27 cellular contexts compared by ENCODE assay signal in genomic region chr3:170047133-170047404, GRCh38. TPM values are rescaled to one million over a fixed set of nuclear protein-coding genes. Genes with fewer than 3 reads are reported as not detected.
DNase-seq lines count a peak whose midpoint lies in the region; ATAC-seq and TF ChIP-seq lines count a peak whose summit lies in the region.
"Had no signal": no experiment of that assay in that cellular context is flagged by ENCODE, and none has a peak within 500 bp of the region (broad histone marks: within the 10 kb centered on the region; RNA-seq: fewer than 3 reads in every experiment).

No MANE protein-coding gene starts in this region.

- peak overlapping the region; percentile 36 for H3K27ac Mint-ChIP-seq in T-helper 2 cell treated with Interferon-gamma antibody and Interleukin-4, amounts not matched to agents 5 μg/mL and 100 μg/mL, for 36 hours
- H3K27ac Mint-ChIP-seq in naive B cell: peak overlapping the region; percentile 39 to 97 (median 92)
- H3K27ac Mint-ChIP-seq in type B pancreatic cell: peak overlapping the region; percentile 75
- H3K27ac Mint-ChIP-seq: activated naive CD4-positive, alpha-beta T cell treated with anti-CD3 and anti-CD28 coated beads, Interleukin-2, amount 50 U/mL, for 72 hours; stimulated activated naive CD8-positive, alpha-beta T cell treated with anti-CD3 and anti-CD28 coated beads, Interleukin-15, Interleukin-2, amounts not matched to agents 100 ng/mL and 50 ng/mL, for 24 hours had no signal

- ATAC-seq in body of pancreas (no peak), naive B cell (ENCODE audit: low read depth in 2 of 2) (no peak)
- ATAC-seq: activated naive CD4-positive, alpha-beta T cell treated with anti-CD3 and anti-CD28 coated beads, Interleukin-2, amount 50 U/mL, for 72 hours; right cardiac atrium had no signal

- H3K9me3 ChIP-seq in body of pancreas: no peaks in the 10 kb centered on the region
- H3K9me3 ChIP-seq: ascending aorta, tibial artery had no signal

- H3K36me3 ChIP-seq in body of pancreas (replicated peaks in 1 of 2; ENCODE audit: insufficient read depth in 1 of 2, low read depth in 2 of 2): no peaks in the 10 kb centered on the region
- H3K36me3 ChIP-seq: ascending aorta, tibial artery had no signal

- no peak for TF ChIP-seq CTCF in body of pancreas (IDR thresholded peaks at IDR 0.05)
- TF ChIP-seq CTCF in type B pancreatic cell (conservative IDR thresholded peaks at IDR 0.05): no peak

- H3K4me1 ChIP-seq in body of pancreas: peaks cover 62% of the 10 kb centered on the region
- H3K4me1 ChIP-seq: ascending aorta, tibial artery had no signal

- H3K27ac ChIP-seq in body of pancreas: peak overlapping the region; percentile 80 to 87 (median 84)
- H3K27ac ChIP-seq: ascending aorta, tibial artery had no signal

- no peak for DNase-seq in T-helper 2 cell treated with Interferon-gamma antibody and Interleukin-4, amounts not matched to agents 5 μg/mL and 100 μg/mL, for 36 hours (ENCODE audit: low spot score)
- DNase-seq in T-helper 2 cell: no peak
- no peak for DNase-seq in body of pancreas
- no peak for DNase-seq in naive B cell
- DNase-seq in type B pancreatic cell (ENCODE audit: extremely low spot score, unreplicated experiment): no peak
- no peak for DNase-seq in HUDEP-2 (lab: John Stamatoyannopoulos, UW; ENCODE audit: unreplicated experiment in 76 of 76)
- DNase-seq in activated T-cell treated with anti-CD3 and anti-CD28 coated beads for 4 hours: no peak
- DNase-seq in head of caudate nucleus: no peak
- DNase-seq: activated CD4-positive, alpha-beta T cell treated with anti-CD3 and anti-CD28 coated beads, Interleukin-2, amount 50 U/mL, for 4 hours; activated CD4-positive, CD25-positive, alpha-beta regulatory T cell; central memory CD4-positive, alpha-beta T cell; GDM1; glutamatergic neuron; MV-4-11; NCI-H1694 treated with DMSO at 0.1 percent for 48 hours; NCI-H2171 treated with DMSO at 0.1 percent for 48 hours; NCI-H526; occipital lobe; right cardiac atrium; stimulated activated CD4-positive, alpha-beta T cell treated with anti-CD3 and anti-CD28 coated beads, Interleukin-12 subunit alpha, Interleukin-12 subunit beta, amount 100 ng/mL, for 4 hours; stimulated activated CD4-positive, alpha-beta T cell treated with anti-CD3 and anti-CD28 coated beads, Interleukin-4, amount 100 ng/mL, for 24 hours; T-helper 9 cell; tibial artery had no signal

- no peaks in the 10 kb centered on the region for H3K9me3 Mint-ChIP-seq in T-helper 2 cell treated with Interferon-gamma antibody and Interleukin-4, amounts not matched to agents 5 μg/mL and 100 μg/mL, for 36 hours
- H3K9me3 Mint-ChIP-seq in naive B cell (no peaks in the 10 kb centered on the region), type B pancreatic cell (no peaks in the 10 kb centered on the region)
- H3K9me3 Mint-ChIP-seq: activated naive CD4-positive, alpha-beta T cell treated with anti-CD3 and anti-CD28 coated beads, Interleukin-2, amount 50 U/mL, for 72 hours; stimulated activated naive CD8-positive, alpha-beta T cell treated with anti-CD3 and anti-CD28 coated beads, Interleukin-15, Interleukin-2, amounts not matched to agents 100 ng/mL and 50 ng/mL, for 24 hours had no signal

- TF ChIP-seq POLR2A in body of pancreas (IDR thresholded peaks at IDR 0.05): no peak

- H3K4me3 Mint-ChIP-seq in T-helper 2 cell treated with Interferon-gamma antibody and Interleukin-4, amounts not matched to agents 5 μg/mL and 100 μg/mL, for 36 hours: no peak overlapping the region
- H3K4me3 Mint-ChIP-seq in naive B cell (peak overlapping the region in 3 of 8 donors; percentile 41 to 56 (median 43)), type B pancreatic cell (no peak overlapping the region)
- H3K4me3 Mint-ChIP-seq: stimulated activated naive CD8-positive, alpha-beta T cell treated with anti-CD3 and anti-CD28 coated beads, Interleukin-15, Interleukin-2, amounts not matched to agents 100 ng/mL and 50 ng/mL, for 24 hours had no signal

- peaks cover 16% of the 10 kb centered on the region for H3K4me1 Mint-ChIP-seq in T-helper 2 cell treated with Interferon-gamma antibody and Interleukin-4, amounts not matched to agents 5 μg/mL and 100 μg/mL, for 36 hours (ENCODE audit: low read depth)
- peaks cover 38 to 55% (median 54%) of the 10 kb centered on the region in 3 donors for H3K4me1 Mint-ChIP-seq in naive B cell
- H3K4me1 Mint-ChIP-seq in type B pancreatic cell (ENCODE audit: unreplicated experiment): peaks cover 31% of the 10 kb centered on the region

- H3K4me3 ChIP-seq in body of pancreas: no peak overlapping the region
- H3K4me3 ChIP-seq: ascending aorta, K562, tibial artery had no signal

- intact Hi-C loops in body of pancreas (cut with DNase I) (no loop called here), head of caudate nucleus (cut with DNase I) (no loop called here)

- WGBS in body of pancreas, 2 donors: 50 to 74% methylated on average over 3 of the region's 3 CpGs

- no peaks in the 10 kb centered on the region for H3K27me3 Mint-ChIP-seq in T-helper 2 cell treated with Interferon-gamma antibody and Interleukin-4, amounts not matched to agents 5 μg/mL and 100 μg/mL, for 36 hours (ENCODE audit: low read depth)
- H3K27me3 Mint-ChIP-seq in naive B cell (no peaks in the 10 kb centered on the region), type B pancreatic cell (peaks cover 3% of the 10 kb centered on the region)
- H3K27me3 Mint-ChIP-seq: stimulated activated naive CD8-positive, alpha-beta T cell treated with anti-CD3 and anti-CD28 coated beads, Interleukin-15, Interleukin-2, amounts not matched to agents 100 ng/mL and 50 ng/mL, for 24 hours had no signal

- peaks cover 5% of the 10 kb centered on the region for H3K36me3 Mint-ChIP-seq in T-helper 2 cell treated with Interferon-gamma antibody and Interleukin-4, amounts not matched to agents 5 μg/mL and 100 μg/mL, for 36 hours (ENCODE audit: low read depth)
- H3K36me3 Mint-ChIP-seq in naive B cell: no peaks in the 10 kb centered on the region
- no peaks in the 10 kb centered on the region for H3K36me3 Mint-ChIP-seq in type B pancreatic cell
- H3K36me3 Mint-ChIP-seq: activated naive CD4-positive, alpha-beta T cell treated with anti-CD3 and anti-CD28 coated beads, Interleukin-2, amount 50 U/mL, for 72 hours had no signal

- no peaks in the 10 kb centered on the region for H3K27me3 ChIP-seq in body of pancreas
- H3K27me3 ChIP-seq: ascending aorta had no signal

RNA-seq across cellular contexts. Expression of gene GPR160, which starts 9.3 kb away (rescaled TPM):
- total RNA-seq in body of pancreas (10 to 100 TPM; 26.4 to 31.9 TPM), type B pancreatic cell (ENCODE audit: low replicate concordance) (7.3 and 13.1 TPM in 2 replicates)
- 10 to 100 TPM; 49.4 to 92.1 (median 65.5) TPM for polyA plus RNA-seq in naive B cell (ENCODE audit: low read depth in 6 of 6)

Comparison
In these comparisons a context has a peak if more than half of its experiments do, and no peak if none do; other contexts are left out.
1. H3K27ac Mint-ChIP-seq: peak in every context shown above with its lines; median percentile 92 in naive B cell; 75 in type B pancreatic cell; 36 in T-helper 2 cell treated with Interferon-gamma antibody and Interleukin-4, amounts not matched to agents 5 μg/mL and 100 μg/mL, for 36 hours.